29 cellular contexts compared by ENCODE assay signal in genomic region chr3:60274098-60274497, GRCh38.
"Had no signal": no experiment of that assay in that cellular context is flagged by ENCODE, and none has a peak within 500 bp of the region (broad histone marks: within the 10 kb centered on the region; RNA-seq: fewer than 3 reads in every experiment).

No MANE protein-coding gene starts in this region.

- ATAC-seq: stimulated activated effector memory CD8-positive, alpha-beta T cell treated with anti-CD3 and anti-CD28 coated beads, Interleukin-12 subunit alpha, Interleukin-12 subunit beta, amount 100 ng/mL, for 72 hours; stimulated activated memory B cell treated with anti-CD40 and anti-IgM and Interleukin-4, amounts not matched to agents 10 μg/mL and 1 μg/mL and 100 μg/mL, for 72 hours; stimulated activated naive B cell treated with anti-CD40 and anti-IgM and Interleukin-4, amounts not matched to agents 10 μg/mL and 1 μg/mL and 100 μg/mL, for 72 hours; stimulated activated naive CD8-positive, alpha-beta T cell treated with anti-CD3 and anti-CD28 coated beads, Interleukin-15, amount 100 ng/mL, for 72 hours; stimulated activated naive CD8-positive, alpha-beta T cell treated with anti-CD3 and anti-CD28 coated beads, Interleukin-15, Interleukin-2, amounts not matched to agents 100 U/mL and 50 U/mL, for 24 hours; upper lobe of right lung had no signal

- H3K27ac ChIP-seq: stomach, suprapubic skin, testis, thoracic aorta, thyroid gland, tibial artery, tibial nerve, transverse colon, upper lobe of left lung, upper lobe of right lung, uterus, vagina had no signal

- H3K4me1 ChIP-seq: stomach, suprapubic skin, testis, thyroid gland, tibial artery, tibial nerve, transverse colon, upper lobe of left lung, upper lobe of right lung, uterus, vagina had no signal

- H3K4me3 ChIP-seq: stomach, suprapubic skin, testis, thoracic aorta, thyroid gland, tibial artery, tibial nerve, transverse colon, upper lobe of left lung, upper lobe of right lung, uterus, vagina had no signal

- H3K27me3 ChIP-seq: stomach, suprapubic skin, testis, thyroid gland, tibial artery, tibial nerve, transverse colon, upper lobe of left lung, upper lobe of right lung, uterus, vagina had no signal

- H3K9me3 ChIP-seq: stomach, suprapubic skin, testis, thoracic aorta, thyroid gland, tibial artery, tibial nerve, transverse colon, upper lobe of left lung, upper lobe of right lung, uterus, vagina had no signal

- FAIRE-seq: urothelium cell line had no signal

- H3K27ac Mint-ChIP-seq: stimulated activated effector memory CD8-positive, alpha-beta T cell treated with anti-CD3 and anti-CD28 coated beads, Interleukin-12 subunit alpha, Interleukin-12 subunit beta, amount 100 ng/mL, for 72 hours; stimulated activated memory B cell treated with anti-CD40 and anti-IgM and Interleukin-4, amounts not matched to agents 10 μg/mL and 1 μg/mL and 100 μg/mL, for 72 hours; stimulated activated naive B cell treated with anti-CD40 and anti-IgM and Interleukin-4, amounts not matched to agents 10 μg/mL and 1 μg/mL and 100 μg/mL, for 72 hours; stimulated activated naive CD8-positive, alpha-beta T cell treated with anti-CD3 and anti-CD28 coated beads, Interleukin-15, amount 100 ng/mL, for 72 hours; stimulated activated naive CD8-positive, alpha-beta T cell treated with anti-CD3 and anti-CD28 coated beads, Interleukin-15, Interleukin-2, amounts not matched to agents 100 ng/mL and 50 ng/mL, for 24 hours; type B pancreatic cell had no signal

- H3K4me1 Mint-ChIP-seq: stimulated activated effector memory CD8-positive, alpha-beta T cell treated with anti-CD3 and anti-CD28 coated beads, Interleukin-12 subunit alpha, Interleukin-12 subunit beta, amount 100 ng/mL, for 72 hours; stimulated activated memory B cell treated with anti-CD40 and anti-IgM and Interleukin-4, amounts not matched to agents 10 μg/mL and 1 μg/mL and 100 μg/mL, for 72 hours; stimulated activated naive CD8-positive, alpha-beta T cell treated with anti-CD3 and anti-CD28 coated beads, Interleukin-15, amount 100 ng/mL, for 72 hours had no signal

- DNase-seq: stimulated activated CD4-positive, alpha-beta T cell treated with anti-CD3 and anti-CD28 coated beads, Interleukin-2, amount 100 ng/mL, for 48 hours; stimulated activated CD4-positive, alpha-beta T cell treated with anti-CD3 and anti-CD28 coated beads, Interleukin-4, amount 100 ng/mL, for 1 hour; stimulated activated CD4-positive, alpha-beta T cell treated with anti-CD3 and anti-CD28 coated beads, Interleukin-4, amount 100 ng/mL, for 24 hours; stimulated activated CD4-positive, alpha-beta T cell treated with anti-CD3 and anti-CD28 coated beads, Interleukin-4, amount 100 ng/mL, for 4 hours; stimulated activated CD8-positive, alpha-beta memory T cell treated with anti-CD3 and anti-CD28 coated beads, Interleukin-4, amount 100 ng/mL, for 48 hours; stimulated activated naive B cell treated with anti-CD40 and anti-IgM and Interleukin-4, amounts not matched to agents 10 μg/mL and 1 μg/mL and 100 μg/mL, for 72 hours; stimulated activated naive CD4-positive, alpha-beta T cell; stimulated activated naive CD4-positive, alpha-beta T cell treated with Interleukin-2 at 50 U/mL for 16 hours; stimulated activated naive CD8-positive, alpha-beta T cell treated with anti-CD3 and anti-CD28 coated beads, Interleukin-15, amount 100 ng/mL, for 72 hours; stimulated activated naive CD8-positive, alpha-beta T cell treated with anti-CD3 and anti-CD28 coated beads, Interleukin-15, Interleukin-2, amounts not matched to agents 100 U/mL and 50 U/mL, for 24 hours; stomach; substantia nigra; testis; thyroid gland; tibial artery; transverse colon; trophoblast cell; upper lobe of left lung; upper lobe of right lung; uterus had no signal

- H3K36me3 Mint-ChIP-seq: stimulated activated effector memory CD8-positive, alpha-beta T cell treated with anti-CD3 and anti-CD28 coated beads, Interleukin-12 subunit alpha, Interleukin-12 subunit beta, amount 100 ng/mL, for 72 hours; stimulated activated memory B cell treated with anti-CD40 and anti-IgM and Interleukin-4, amounts not matched to agents 10 μg/mL and 1 μg/mL and 100 μg/mL, for 72 hours; stimulated activated naive B cell treated with anti-CD40 and anti-IgM and Interleukin-4, amounts not matched to agents 10 μg/mL and 1 μg/mL and 100 μg/mL, for 72 hours had no signal

- H3K9me3 Mint-ChIP-seq: stimulated activated effector memory CD8-positive, alpha-beta T cell treated with anti-CD3 and anti-CD28 coated beads, Interleukin-12 subunit alpha, Interleukin-12 subunit beta, amount 100 ng/mL, for 72 hours; stimulated activated memory B cell treated with anti-CD40 and anti-IgM and Interleukin-4, amounts not matched to agents 10 μg/mL and 1 μg/mL and 100 μg/mL, for 72 hours; stimulated activated naive CD8-positive, alpha-beta T cell treated with anti-CD3 and anti-CD28 coated beads, Interleukin-15, Interleukin-2, amounts not matched to agents 100 ng/mL and 50 ng/mL, for 24 hours had no signal

- H3K36me3 ChIP-seq: stomach, suprapubic skin, thoracic aorta, thyroid gland, tibial artery, tibial nerve, transverse colon, upper lobe of left lung, upper lobe of right lung, uterus, vagina had no signal

- H3K4me3 Mint-ChIP-seq: stimulated activated effector memory CD8-positive, alpha-beta T cell treated with anti-CD3 and anti-CD28 coated beads, Interleukin-12 subunit alpha, Interleukin-12 subunit beta, amount 100 ng/mL, for 72 hours; stimulated activated memory B cell treated with anti-CD40 and anti-IgM and Interleukin-4, amounts not matched to agents 10 μg/mL and 1 μg/mL and 100 μg/mL, for 72 hours; stimulated activated naive B cell treated with anti-CD40 and anti-IgM and Interleukin-4, amounts not matched to agents 10 μg/mL and 1 μg/mL and 100 μg/mL, for 72 hours; stimulated activated naive CD8-positive, alpha-beta T cell treated with anti-CD3 and anti-CD28 coated beads, Interleukin-15, amount 100 ng/mL, for 72 hours; stimulated activated naive CD8-positive, alpha-beta T cell treated with anti-CD3 and anti-CD28 coated beads, Interleukin-15, Interleukin-2, amounts not matched to agents 100 ng/mL and 50 ng/mL, for 24 hours; type B pancreatic cell had no signal

- H3K27me3 Mint-ChIP-seq: stimulated activated memory B cell treated with anti-CD40 and anti-IgM and Interleukin-4, amounts not matched to agents 10 μg/mL and 1 μg/mL and 100 μg/mL, for 72 hours; stimulated activated naive CD8-positive, alpha-beta T cell treated with anti-CD3 and anti-CD28 coated beads, Interleukin-15, amount 100 ng/mL, for 72 hours; stimulated activated naive CD8-positive, alpha-beta T cell treated with anti-CD3 and anti-CD28 coated beads, Interleukin-15, Interleukin-2, amounts not matched to agents 100 ng/mL and 50 ng/mL, for 24 hours; type B pancreatic cell had no signal
